ENCODE assay signal across 1 cellular context in the genomic region with DNA sequence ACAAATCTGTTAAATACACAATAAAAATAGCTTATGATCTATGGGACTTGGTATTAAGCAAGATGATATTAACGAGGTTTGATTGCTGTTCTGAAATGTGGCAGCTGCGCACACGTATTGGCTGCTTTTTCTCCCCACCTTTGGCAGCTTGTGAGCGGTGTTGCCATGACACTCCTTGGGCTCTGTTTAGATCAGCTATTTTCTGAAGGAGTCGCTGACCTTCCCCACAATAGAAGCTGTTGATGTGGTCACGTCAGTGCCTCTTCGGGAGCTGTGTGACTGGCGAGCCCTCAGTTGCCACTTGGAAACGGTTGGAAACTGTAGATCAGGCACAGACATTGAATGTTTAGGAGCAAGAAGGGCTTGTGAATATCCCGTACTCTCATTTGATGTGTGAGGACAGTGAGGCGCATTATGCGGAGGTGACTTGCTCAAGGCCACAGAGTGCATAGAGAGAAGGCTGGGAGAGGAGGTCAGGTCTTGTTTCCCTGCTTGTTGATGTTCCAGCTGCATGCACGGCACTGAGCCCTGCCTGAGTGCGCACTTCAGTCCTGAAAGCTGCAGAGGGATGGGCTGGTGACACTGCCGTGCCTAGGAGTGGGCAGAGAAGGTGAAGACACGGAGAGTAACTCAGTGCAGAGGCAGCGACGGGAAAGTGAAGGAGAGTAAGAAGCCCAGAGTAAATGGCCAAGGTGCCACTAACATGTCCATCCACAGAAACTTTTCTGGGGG.
TF ChIP-seq lines count a peak whose summit lies in the region.

No MANE protein-coding gene starts in this region.

TF ChIP-seq in WTC11, 78 proteins besides CTCF, POLR2A, EP300 and RAD21 (continued from another document):
- TF ChIP-seq, protein P1, sequence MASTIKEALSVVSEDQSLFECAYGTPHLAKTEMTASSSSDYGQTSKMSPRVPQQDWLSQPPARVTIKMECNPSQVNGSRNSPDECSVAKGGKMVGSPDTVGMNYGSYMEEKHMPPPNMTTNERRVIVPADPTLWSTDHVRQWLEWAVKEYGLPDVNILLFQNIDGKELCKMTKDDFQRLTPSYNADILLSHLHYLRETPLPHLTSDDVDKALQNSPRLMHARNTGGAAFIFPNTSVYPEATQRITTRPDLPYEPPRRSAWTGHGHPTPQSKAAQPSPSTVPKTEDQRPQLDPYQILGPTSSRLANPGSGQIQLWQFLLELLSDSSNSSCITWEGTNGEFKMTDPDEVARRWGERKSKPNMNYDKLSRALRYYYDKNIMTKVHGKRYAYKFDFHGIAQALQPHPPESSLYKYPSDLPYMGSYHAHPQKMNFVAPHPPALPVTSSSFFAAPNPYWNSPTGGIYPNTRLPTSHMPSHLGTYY (CRISPR knock-in tag; IDR thresholded peaks at IDR 0.05) = no peak
